1 cellular context compared by ENCODE assay signal in genomic region chr9:122254761-122255160, GRCh38.
TF ChIP-seq lines count a peak whose summit lies in the region.

No MANE protein-coding gene starts in this region.

TF ChIP-seq in H1, 55 proteins besides CTCF, POLR2A, EP300 and RAD21:
- TF ChIP-seq POU5F1 (IDR thresholded peaks at IDR 0.05; ENCODE audit: low read depth, low read length): no peak
- no peak for TF ChIP-seq EZH2 (IDR thresholded peaks at IDR 0.05; ENCODE audit: low read depth, low read length, severe bottlenecking)
- no peak for TF ChIP-seq MAX (IDR thresholded peaks at IDR 0.05)
- TF ChIP-seq NRF1 (IDR thresholded peaks at IDR 0.05; ENCODE audit: low read depth, low read length): no peak
- TF ChIP-seq JUND (IDR thresholded peaks at IDR 0.05; ENCODE audit: low read length): no peak
- TF ChIP-seq KDM1A (IDR thresholded peaks at IDR 0.05; ENCODE audit: borderline replicate concordance, low read length): no peak
- TF ChIP-seq RNF2 (IDR thresholded peaks at IDR 0.05; ENCODE audit: borderline replicate concordance, low read depth, low read length, missing control alignments, poor library complexity, severe bottlenecking): no peak
- TF ChIP-seq CHD2 (IDR thresholded peaks at IDR 0.05; ENCODE audit: low read length): no peak
- no peak for TF ChIP-seq KDM4A (IDR thresholded peaks at IDR 0.05; ENCODE audit: low read depth, low read length, severe bottlenecking)
- TF ChIP-seq HDAC6 (IDR thresholded peaks at IDR 0.05; ENCODE audit: low read depth, low read length): no peak
- no peak for TF ChIP-seq HDAC2 (IDR thresholded peaks at IDR 0.05; ENCODE audit: borderline replicate concordance in 1 of 2, low read depth in 2 of 2, low read length in 2 of 2)
- no peak for TF ChIP-seq NANOG (IDR thresholded peaks at IDR 0.05; ENCODE audit: insufficient read depth, low read depth, low read length, poor library complexity, severe bottlenecking)
- TF ChIP-seq CBX8 (IDR thresholded peaks at IDR 0.05; ENCODE audit: borderline replicate concordance, low read depth, low read length): no peak
- no peak for TF ChIP-seq FOSL1 (IDR thresholded peaks at IDR 0.05; ENCODE audit: insufficient read depth, low read depth, low read length)
- TF ChIP-seq BCL11A (IDR thresholded peaks at IDR 0.05; ENCODE audit: low read depth in 2 of 2, low read length in 2 of 2): no peak
- no peak for TF ChIP-seq SIX5 (IDR thresholded peaks at IDR 0.05; ENCODE audit: low read depth, low read length)
- TF ChIP-seq CBX5 (IDR thresholded peaks at IDR 0.05; ENCODE audit: low read depth, low read length): no peak
- TF ChIP-seq GABPA (IDR thresholded peaks at IDR 0.05; ENCODE audit: borderline replicate concordance, insufficient read depth, low read length): no peak
- no peak for TF ChIP-seq PHF8 (conservative IDR thresholded peaks at IDR 0.05; ENCODE audit: low read depth, low read length)
- TF ChIP-seq BRCA1 (IDR thresholded peaks at IDR 0.05; ENCODE audit: low read depth, low read length): no peak
